ENCODE assay signal across 1 cellular context in genomic region chr11:120952503-120953229, GRCh38.
TF ChIP-seq lines count a peak whose summit lies in the region.

No MANE protein-coding gene starts in this region.

TF ChIP-seq in neural cell, 6 proteins besides CTCF, POLR2A, EP300 and RAD21:
- TF ChIP-seq REST (IDR thresholded peaks at IDR 0.05; ENCODE audit: borderline replicate concordance) (no peak), MXI1 (conservative IDR thresholded peaks at IDR 0.05; ENCODE audit: poor library complexity, severe bottlenecking) (peak; percentile 31), SMC3 (conservative IDR thresholded peaks at IDR 0.05; ENCODE audit: poor library complexity) (peak; percentile 97)
